In the genomic region with DNA sequence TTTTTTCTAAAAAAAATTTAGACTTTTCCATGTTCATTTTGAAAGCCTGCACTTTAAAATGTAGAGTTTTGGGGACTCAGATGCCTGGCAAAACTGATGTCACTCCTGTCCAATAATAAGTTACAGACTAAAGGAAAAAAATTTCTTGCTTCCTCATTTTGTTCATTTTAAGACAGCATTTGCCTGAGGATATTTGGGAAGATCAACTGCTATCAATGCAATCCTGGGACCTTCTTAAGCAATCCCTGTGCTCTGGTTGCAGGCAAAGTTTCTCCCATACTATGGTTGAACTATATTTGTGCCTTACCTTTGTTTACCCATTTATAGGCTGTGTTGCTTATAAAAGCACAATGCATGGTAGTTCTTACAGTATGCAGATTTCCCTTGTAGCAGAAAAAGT, we compare ENCODE assay signal across 25 cellular contexts.
"Had no signal": no experiment of that assay in that cellular context is flagged by ENCODE, and none has a peak within 500 bp of the region (broad histone marks: within the 10 kb centered on the region; RNA-seq: fewer than 3 reads in every experiment).

No MANE protein-coding gene starts in this region.

- DNase-seq: immature natural killer cell; kidney; left colon; left lung; lower lobe of right lung; mammary epithelial cell; mesenchymal stem cell; naive thymus-derived CD8-positive, alpha-beta T cell; nucleus accumbens; pancreas; posterior cingulate gyrus; retina; right cardiac atrium; stimulated activated CD4-positive, alpha-beta T cell treated with anti-CD3 and anti-CD28 coated beads, Interleukin-12 subunit alpha, Interleukin-12 subunit beta, amount 100 ng/mL, for 4 hours; stimulated activated CD4-positive, alpha-beta T cell treated with anti-CD3 and anti-CD28 coated beads, Interleukin-15, amount 100 ng/mL, for 24 hours; stimulated activated CD4-positive, alpha-beta T cell treated with anti-CD3 and anti-CD28 coated beads, Interleukin-2, amount 100 ng/mL, for 24 hours; stimulated activated CD4-positive, alpha-beta T cell treated with anti-CD3 and anti-CD28 coated beads, Interleukin-4, amount 100 ng/mL, for 1 hour; stimulated activated naive B cell treated with anti-CD40 and anti-IgM and Interleukin-4, amounts not matched to agents 10 μg/mL and 1 μg/mL and 100 μg/mL, for 72 hours; tibial artery; uterus had no signal

- H3K27ac ChIP-seq: left lung, lower lobe of right lung, pancreas, prostate gland, skin epidermis, suprapubic skin, thoracic aorta, tibial artery, uterus had no signal

- ATAC-seq: left colon; left lung; lower lobe of right lung; naive thymus-derived CD8-positive, alpha-beta T cell; pancreas; right cardiac atrium; sciatic nerve; stimulated activated naive B cell treated with anti-CD40 and anti-IgM and Interleukin-4, amounts not matched to agents 10 μg/mL and 1 μg/mL and 100 μg/mL, for 72 hours had no signal
